In the genomic region with DNA sequence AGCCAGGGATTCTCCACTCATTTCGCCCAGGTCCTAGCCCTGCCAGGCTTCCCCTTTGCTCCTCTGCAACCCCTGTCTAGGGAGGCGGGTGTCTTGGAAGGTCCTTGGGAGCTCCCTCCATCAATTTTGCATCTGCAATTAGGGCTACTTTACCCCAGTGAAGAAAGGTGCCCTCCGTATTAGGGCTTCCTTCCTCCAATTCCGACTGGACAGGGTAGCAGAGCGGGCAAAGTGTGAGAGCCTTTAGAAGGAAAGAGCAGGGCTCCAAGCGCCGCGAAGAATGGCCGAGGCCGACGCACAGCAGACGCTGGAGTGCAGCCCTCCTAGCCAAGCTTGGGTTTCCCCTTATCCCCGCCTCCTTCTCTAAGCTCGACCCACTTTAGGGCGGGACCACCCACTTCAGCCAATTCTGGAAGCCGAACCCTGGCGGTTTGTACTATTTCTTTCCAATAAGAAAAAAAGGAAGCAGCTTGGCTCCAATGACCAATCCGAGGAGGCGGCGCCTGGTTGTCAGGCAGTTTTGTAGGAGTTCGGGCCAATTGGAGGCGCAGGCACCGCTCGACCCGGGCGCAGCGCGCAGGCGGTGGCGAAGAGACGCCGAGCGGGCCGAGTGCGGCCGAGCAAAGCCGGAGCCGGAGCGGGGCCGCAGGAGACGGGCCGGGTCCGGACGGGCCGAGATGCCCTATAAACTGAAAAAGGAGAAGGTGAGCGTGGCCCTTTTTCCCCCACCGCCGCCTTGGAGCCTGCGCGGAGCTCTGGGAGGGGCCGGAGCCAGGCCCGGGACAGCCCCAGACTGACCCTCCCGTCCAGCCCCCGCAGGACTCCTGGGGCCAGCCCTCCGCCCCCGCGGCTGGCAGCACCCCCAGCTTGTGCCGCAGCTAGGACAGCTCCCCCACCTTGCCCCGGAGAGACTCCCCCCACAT, we compare ENCODE assay signal across 8 cellular contexts. TPM values are rescaled to one million over a fixed set of nuclear protein-coding genes. Genes with fewer than 3 reads are reported as not detected.
DNase-seq lines count a peak whose midpoint lies in the region; ATAC-seq, FAIRE-seq and TF ChIP-seq lines count a peak whose summit lies in the region.

A gene (plus strand): TSS at position 570 of the 923 bp plus-strand sequence. CDS start 108 bp downstream, at position 678.

- peaks cover 48 to 52% of the 10 kb centered on the region in 2 donors for H3K4me1 Mint-ChIP-seq in natural killer cell

- H2AFZ ChIP-seq in Loucy (ENCODE audit: low read length), result peak within 1 kb of the TSS; percentile 86

- ATAC-seq in natural killer cell, result peak; percentile 91 to 98 (median 93)

- H3K4me2 ChIP-seq in Loucy (ENCODE audit: low read depth, low read length, poor library complexity, severe bottlenecking), result peak within 1 kb of the TSS; percentile 97

- peak; percentile 63 for TF ChIP-seq POLR2A in H54 (IDR thresholded peaks at IDR 0.05; ENCODE audit: low read depth, low read length)
- TF ChIP-seq POLR2A in Raji (IDR thresholded peaks at IDR 0.05; ENCODE audit: insufficient read depth, low read depth, low read length), result peak; percentile 94

- H3K9me2 ChIP-seq in Loucy (replicated peaks; ENCODE audit: low read depth, low read length), result no peaks in the 10 kb centered on the region

- H3K9me3 Mint-ChIP-seq in natural killer cell, result no peaks in the 10 kb centered on the region

- intact Hi-C loops in natural killer cell (cut with micrococcal nuclease), result loop anchor here (1.0 kb wide), 3 partner anchors 30 to 55 kb away; a partner anchor contains a TSS

- TF ChIP-seq CTCF in Loucy (conservative IDR thresholded peaks at IDR 0.05; ENCODE audit: low read length) (no peak), natural killer cell (IDR thresholded peaks at IDR 0.05) (no peak)

- H3K79me2 ChIP-seq in Loucy (ENCODE audit: insufficient read depth, low read length), result peaks cover 45% of the 10 kb centered on the region

- FAIRE-seq in H54 (lab: Jason Lieb, UNC), result peak; percentile 33

- peak; percentile 100 for DNase-seq in EL
- peak; percentile 98 for DNase-seq in H54 (ENCODE audit: insufficient read length, low spot score)
- peak; percentile 94 for DNase-seq in activated T-helper 9 cell treated with anti-CD3 and anti-CD28 coated beads, Interleukin-2, amount 50 U/mL, for 16 hours (ENCODE audit: low read depth)
- DNase-seq in fibroblast of peridontal ligament (ENCODE audit: extremely low read depth), result peak; percentile 99
- DNase-seq in natural killer cell, result peak; percentile 94
- DNase-seq in stimulated activated naive CD4-positive, alpha-beta T cell treated with Interleukin-2 at 50 U/mL for 16 hours (lab: John Stamatoyannopoulos, UW), result peak; percentile 98

- no peaks in the 10 kb centered on the region for H3K36me3 Mint-ChIP-seq in natural killer cell

- H4K20me1 ChIP-seq in Loucy (ENCODE audit: insufficient read depth, low read length, poor library complexity, severe bottlenecking), result peaks cover 5% of the 10 kb centered on the region

- H3K27me3 ChIP-seq in Loucy (ENCODE audit: insufficient read depth, low read length, poor library complexity, severe bottlenecking), result no peaks in the 10 kb centered on the region

- peaks cover 51% of the 10 kb centered on the region for H3K4me1 ChIP-seq in Loucy (ENCODE audit: insufficient read depth, low read length, poor library complexity, severe bottlenecking)

- H3K27ac Mint-ChIP-seq in natural killer cell, result peak within 1 kb of the TSS; percentile 94 to 95

- H3K4me3 Mint-ChIP-seq in natural killer cell, result peak within 1 kb of the TSS; percentile 95

- no peaks in the 10 kb centered on the region for H3F3A ChIP-seq in Loucy (ENCODE audit: low read depth)

- peak within 1 kb of the TSS; percentile 85 for H3K4me3 ChIP-seq in Loucy (ENCODE audit: low read length, poor library complexity, severe bottlenecking)

- no peaks in the 10 kb centered on the region for H3K36me3 ChIP-seq in Loucy (ENCODE audit: insufficient read depth, low read length)

- no peaks in the 10 kb centered on the region for H3K9me3 ChIP-seq in Loucy (ENCODE audit: insufficient read depth, low read depth, low read length)

- peak within 1 kb of the TSS; percentile 90 for H3K9ac ChIP-seq in Loucy (ENCODE audit: low read depth, low read length, poor library complexity, severe bottlenecking)

- no peaks in the 10 kb centered on the region for H3K27me3 Mint-ChIP-seq in natural killer cell (ENCODE audit: low read depth in 2 of 2)

RNA-seq across cellular contexts. Expression of the gene that starts here (rescaled TPM):
- total RNA-seq in natural killer cell, result 10 to 100 TPM; 30.5 to 49.1 (median 40.1) TPM

Comparison
In these comparisons a context has a peak if more than half of its experiments do, and no peak if none do; other contexts are left out.
1. Peak in every context shown above with its lines: DNase-seq, ATAC-seq and H3K4me3 ChIP-seq.